In genomic region chr3:124824286-124824915, GRCh38 we compare ENCODE assay signal across 19 cellular contexts.
DNase-seq lines count a peak whose midpoint lies in the region; ATAC-seq and TF ChIP-seq lines count a peak whose summit lies in the region.
"Had no signal": no experiment of that assay in that cellular context is flagged by ENCODE, and none has a peak within 500 bp of the region (broad histone marks: within the 10 kb centered on the region; RNA-seq: fewer than 3 reads in every experiment).

No MANE protein-coding gene starts in this region.

- DNase-seq in HCT116 (ENCODE audit: low read depth, low spot score) (no peak), NCI-H526 treated with DMSO at 0.1 percent for 48 hours (lab: John Stamatoyannopoulos, UW) (peak; percentile 73), brain microvascular endothelial cell (no peak), RPMI8226 (no peak), left lung (no peak)
- DNase-seq: DMS 273 treated with DMSO at 0.1 percent for 48 hours, MG63, NCI-H1105 treated with DMSO at 0.1 percent for 48 hours, NCI-H187, NCI-H446 treated with DMSO at 0.1 percent for 48 hours, NCI-H82, Peyer's patch, SIG-M5, T-cell had no signal

- no peak overlapping the region for H3K4me3 ChIP-seq in HCT116 (replicated peaks in 1 of 2; ENCODE audit: low read depth in 1 of 2, low read length in 2 of 2)
- H3K4me3 ChIP-seq in brain microvascular endothelial cell (ENCODE audit: low read depth, low read length), result no peak overlapping the region
- no peak overlapping the region for H3K4me3 ChIP-seq in left lung
- H3K4me3 ChIP-seq: BLaER1 treated with 17β-estradiol and CSF1 and Interleukin-3, amounts not matched to agents 10 nM and 100 nM; MG63; Peyer's patch had no signal

- intact Hi-C loops in HCT116 (cut with micrococcal nuclease) (no loop called here), left lung (cut with DNase I) (no loop called here)

- H3K9ac ChIP-seq in HCT116 (ENCODE audit: low read length), result no peak overlapping the region
- H3K9ac ChIP-seq: BLaER1 treated with 17β-estradiol and CSF1 and Interleukin-3, amounts not matched to agents 10 nM and 100 nM; KMS-11 had no signal

- TF ChIP-seq POLR2A in HCT116 (IDR thresholded peaks at IDR 0.05; ENCODE audit: borderline replicate concordance, extremely low read depth, insufficient read depth, insufficient read length), result no peak

- no peak overlapping the region for H3K4me2 ChIP-seq in HCT116 (ENCODE audit: low read length)
- H3K4me2 ChIP-seq: KMS-11 had no signal

- RAD21 ChIA-PET in HCT116 (lab: Charles Lee; ENCODE audit: low non-redundant PET in 1 of 2, low total read pairs in 2 of 2, uncharacterized antibody in 2 of 2, unreplicated experiment in 2 of 2), result no interaction called here

- peaks cover 11 to 28% of the 10 kb centered on the region in 2 experiments; a peak in 3 of 4 replicates for H3K4me1 ChIP-seq in HCT116 (ENCODE audit: control insufficient read depth in 1 of 2, insufficient read depth in 2 of 2, low read length in 2 of 2)
- peaks cover 0 to 19% of the 10 kb centered on the region in 2 donors for H3K4me1 ChIP-seq in left lung
- H3K4me1 ChIP-seq: Peyer's patch had no signal

- H2AFZ ChIP-seq in HCT116 (ENCODE audit: low read depth, low read length, poor library complexity, severe bottlenecking), result no peak overlapping the region

- H3K9me2 ChIP-seq in HCT116 (ENCODE audit: insufficient read depth), result no peaks in the 10 kb centered on the region

- ATAC-seq in HCT116 (0 out of 2 replicates have a peak, but pooled peaks have one; percentile 24), GM19351 (IDR thresholded peaks at IDR 0.05; ENCODE audit: unreplicated experiment) (no peak), left lung (no peak), GM19455 (IDR thresholded peaks at IDR 0.05; ENCODE audit: unreplicated experiment) (no peak)
- ATAC-seq: T-cell had no signal

- H3K27me3 ChIP-seq in HCT116 (ENCODE audit: insufficient read depth, low read length) (no peaks in the 10 kb centered on the region), brain microvascular endothelial cell (replicated peaks) (no peaks in the 10 kb centered on the region), left lung (no peaks in the 10 kb centered on the region)
- H3K27me3 ChIP-seq: BLaER1 treated with 17β-estradiol and CSF1 and Interleukin-3, amounts not matched to agents 10 nM and 100 nM; MG63; Peyer's patch had no signal

- no TSS peak for BruUV-seq in HCT116 (replicated peaks; lab: Mats Ljungman, UMichigan)

- no peak overlapping the region for H3K27ac ChIP-seq in HCT116 (ENCODE audit: low read depth, low read length)
- peak overlapping the region; percentile 46 for H3K27ac ChIP-seq in brain microvascular endothelial cell
- no peak overlapping the region for H3K27ac ChIP-seq in left lung
- H3K27ac ChIP-seq: BLaER1 treated with 17β-estradiol and CSF1 and Interleukin-3, amounts not matched to agents 10 nM and 100 nM; HL-60; KMS-11; Peyer's patch had no signal

- no peaks in the 10 kb centered on the region for H3K79me2 ChIP-seq in HCT116 (ENCODE audit: insufficient read depth, low read length)

- H3K36me3 ChIP-seq in HCT116 (ENCODE audit: control insufficient read depth in 1 of 2, insufficient read depth in 2 of 2, low read length in 2 of 2) (0 out of 4 replicates have a peak, but pooled peaks cover 0 to 3% of the 10 kb centered on the region in 2 experiments), brain microvascular endothelial cell (replicated peaks) (peaks cover 24% of the 10 kb centered on the region), left lung (no peaks in the 10 kb centered on the region)
- H3K36me3 ChIP-seq: Peyer's patch had no signal

- H4K20me1 ChIP-seq in HCT116 (ENCODE audit: insufficient read depth), result no peaks in the 10 kb centered on the region
- H4K20me1 ChIP-seq: BLaER1 treated with 17β-estradiol and CSF1 and Interleukin-3, amounts not matched to agents 10 nM and 100 nM had no signal

- POLR2A ChIA-PET in HCT116 (lab: Charles Lee), result no interaction called here

- no peak for TF ChIP-seq RAD21 in HCT116 (IDR thresholded peaks at IDR 0.05; ENCODE audit: low read depth)

- CTCF ChIA-PET in HCT116 (lab: Charles Lee), result no interaction called here

- no peak for TF ChIP-seq CTCF in HCT116 (IDR thresholded peaks at IDR 0.05 in 2 of 3, conservative IDR thresholded peaks at IDR 0.05 in 1 of 3; ENCODE audit: borderline replicate concordance in 1 of 3, insufficient read depth in 1 of 3, low read depth in 2 of 3, low read length in 2 of 3)
- TF ChIP-seq CTCF in brain microvascular endothelial cell (IDR thresholded peaks at IDR 0.05; ENCODE audit: low read depth, low read length, missing control alignments), result no peak
- no peak for TF ChIP-seq CTCF in left lung (IDR thresholded peaks at IDR 0.05)

- in situ Hi-C loops in brain microvascular endothelial cell (cut with HindIII; ENCODE audit: low pct_ligation_motif_present, low sequenced_read_pairs), result no loop called here

- H3K9me3 ChIP-seq in HCT116 (ENCODE audit: control insufficient read depth in 1 of 2, insufficient read depth in 1 of 2, low read depth in 1 of 2, low read length in 2 of 2) (no peaks in the 10 kb centered on the region), left lung (no peaks in the 10 kb centered on the region)
- H3K9me3 ChIP-seq: BLaER1 treated with 17β-estradiol and CSF1 and Interleukin-3, amounts not matched to agents 10 nM and 100 nM; MG63; Peyer's patch had no signal

TF ChIP-seq in HCT116, 20 proteins besides CTCF, POLR2A, EP300 and RAD21:
- no peak for TF ChIP-seq CEBPB (IDR thresholded peaks at IDR 0.05; ENCODE audit: low read depth)
- no peak for TF ChIP-seq CBX3 (IDR thresholded peaks at IDR 0.05; ENCODE audit: low read depth)
- no peak for TF ChIP-seq ZNF274 (IDR thresholded peaks at IDR 0.05; ENCODE audit: low read depth, low read length)
- TF ChIP-seq POLR2AphosphoS5 (IDR thresholded peaks at IDR 0.05; ENCODE audit: low read depth, low read length), result no peak
- TF ChIP-seq ATF3 (IDR thresholded peaks at IDR 0.05), result no peak
- no peak for TF ChIP-seq ELF1 (IDR thresholded peaks at IDR 0.05; ENCODE audit: borderline replicate concordance, low read depth)
- no peak for TF ChIP-seq JUND (IDR thresholded peaks at IDR 0.05)
- no peak for TF ChIP-seq REST (IDR thresholded peaks at IDR 0.05; ENCODE audit: low read depth)
TF ChIP-seq in HCT116: peak in this region for 0.
